18 cellular contexts compared by ENCODE assay signal in the genomic region with DNA sequence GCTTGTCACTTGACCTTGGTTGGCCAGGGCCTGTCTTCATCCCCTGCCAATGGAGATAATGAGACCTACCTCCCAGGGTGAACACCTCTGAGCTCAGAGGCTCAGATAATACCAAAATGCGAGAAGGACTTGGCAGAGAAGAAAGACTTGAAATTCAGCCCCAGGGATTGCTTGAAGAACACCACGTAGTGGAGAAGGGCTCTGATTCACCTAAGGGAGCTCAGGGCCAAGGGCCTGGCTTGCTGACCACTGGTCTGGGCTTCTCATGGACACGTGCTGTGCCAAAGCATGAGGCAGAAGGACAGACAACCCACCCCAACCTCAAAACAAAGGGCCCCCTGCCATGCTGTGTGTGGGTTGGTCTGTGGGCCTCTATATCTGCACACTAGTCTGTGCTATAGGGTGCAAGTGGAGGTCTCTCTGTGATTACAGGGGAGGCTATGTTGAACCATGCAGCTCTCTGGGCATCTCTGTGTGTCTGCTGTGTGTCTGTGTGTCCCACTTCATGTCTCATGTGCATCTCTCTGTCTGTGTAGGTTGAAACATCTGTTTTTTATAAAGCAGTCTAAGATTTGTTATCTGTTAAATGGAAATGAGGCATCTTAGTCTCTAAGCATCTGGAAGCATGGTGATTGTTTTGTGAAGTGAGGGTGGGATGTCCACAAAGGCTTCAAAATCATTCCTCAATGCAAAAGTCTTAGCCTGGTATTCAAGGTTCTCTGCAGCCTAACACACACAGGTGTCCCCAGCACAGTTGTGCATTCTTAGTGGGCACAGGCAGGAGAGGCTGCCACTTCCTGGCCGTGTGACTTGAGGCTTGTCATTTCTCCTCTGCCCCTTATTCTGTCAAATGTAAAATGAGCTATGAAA.
"Had no signal": no experiment of that assay in that cellular context is flagged by ENCODE, and none has a peak within 500 bp of the region (broad histone marks: within the 10 kb centered on the region; RNA-seq: fewer than 3 reads in every experiment).

No MANE protein-coding gene starts in this region.

- H3K4me1 ChIP-seq: body of pancreas had no signal

- H3K27me3 Mint-ChIP-seq: activated CD4-positive, alpha-beta T cell treated with anti-CD3 and anti-CD28 coated beads for 36 hours had no signal

- DNase-seq: activated CD4-positive, alpha-beta T cell treated with anti-CD3 and anti-CD28 coated beads for 36 hours; amygdala; body of pancreas; caudate nucleus; erythroblast; glutamatergic neuron; left ventricle myocardium inferior; nucleus accumbens; right cardiac atrium; small intestine; stimulated activated CD4-positive, alpha-beta T cell treated with anti-CD3 and anti-CD28 coated beads, Interleukin-4, amount 100 ng/mL, for 4 hours; stimulated activated CD8-positive, alpha-beta memory T cell treated with anti-CD3 and anti-CD28 coated beads, Interleukin-4, amount 100 ng/mL, for 48 hours; stimulated activated naive CD8-positive, alpha-beta T cell treated with anti-CD3 and anti-CD28 coated beads, Interleukin-15, Interleukin-2, amounts not matched to agents 100 U/mL and 50 U/mL, for 24 hours; transverse colon had no signal

- H3K27me3 ChIP-seq: body of pancreas, transverse colon had no signal

- H3K4me1 Mint-ChIP-seq: nephron had no signal

- H3K27ac ChIP-seq: body of pancreas, left ventricle myocardium inferior, transverse colon had no signal

- H3K36me3 ChIP-seq: left ventricle myocardium inferior, transverse colon had no signal

- H3K27ac Mint-ChIP-seq: activated naive CD4-positive, alpha-beta T cell treated with anti-CD3 and anti-CD28 coated beads, Interleukin-2, amount 50 U/mL, for 72 hours; activated T-helper 2 cell treated with anti-CD3 and anti-CD28 coated beads, Interferon-gamma antibody, Interleukin-2, Interleukin-4, amounts not matched to agents 10 μg/mL and 5 μg/mL and 100 μg/mL, durations not matched to agents 14 hours and 24 hours and 36 hours; memory B cell had no signal

- H3K9me3 ChIP-seq: body of pancreas, left ventricle myocardium inferior, transverse colon had no signal

- H3K36me3 Mint-ChIP-seq: memory B cell had no signal

- H3K4me3 Mint-ChIP-seq: activated CD4-positive, alpha-beta T cell treated with anti-CD3 and anti-CD28 coated beads for 36 hours; memory B cell; nephron had no signal

- ATAC-seq: activated CD4-positive, alpha-beta T cell treated with anti-CD3 and anti-CD28 coated beads for 36 hours; activated naive CD4-positive, alpha-beta T cell treated with anti-CD3 and anti-CD28 coated beads, Interleukin-2, amount 50 U/mL, for 72 hours; body of pancreas; right cardiac atrium; stimulated activated naive CD8-positive, alpha-beta T cell treated with anti-CD3 and anti-CD28 coated beads, Interleukin-15, Interleukin-2, amounts not matched to agents 100 U/mL and 50 U/mL, for 24 hours had no signal

- H3K9me3 Mint-ChIP-seq: activated naive CD4-positive, alpha-beta T cell treated with anti-CD3 and anti-CD28 coated beads, Interleukin-2, amount 50 U/mL, for 72 hours; memory B cell had no signal

- H3K4me3 ChIP-seq: body of pancreas, left ventricle myocardium inferior, transverse colon had no signal
